In the genomic region with DNA sequence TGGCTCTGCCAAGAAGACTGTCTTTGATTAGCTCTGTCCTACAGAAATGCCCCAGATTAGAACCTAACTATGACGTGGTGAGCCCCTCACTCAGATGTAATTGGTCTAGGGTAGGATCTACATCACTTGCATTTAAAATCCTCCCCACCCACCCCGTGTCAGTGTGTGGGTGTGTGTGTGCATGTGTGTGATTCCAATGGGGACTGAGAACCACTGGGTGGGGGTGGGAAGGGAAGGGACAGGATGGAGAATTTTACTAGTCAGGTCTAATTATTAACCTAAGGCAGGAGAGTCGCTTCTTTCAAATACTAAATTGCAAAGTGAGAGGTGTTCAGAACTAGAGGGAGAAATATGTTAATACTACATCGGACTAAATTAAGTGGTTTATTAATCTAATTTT, we compare ENCODE assay signal across 1 cellular context.
A peak's percentile ranks its signal among the peaks of the same experiment; 100 is the strongest.
TF ChIP-seq lines count a peak whose summit lies in the region.

No MANE protein-coding gene starts in this region.

TF ChIP-seq in HEK293, 187 proteins besides CTCF, POLR2A, EP300 and RAD21 (continued from another document):
- TF ChIP-seq, protein P1, sequence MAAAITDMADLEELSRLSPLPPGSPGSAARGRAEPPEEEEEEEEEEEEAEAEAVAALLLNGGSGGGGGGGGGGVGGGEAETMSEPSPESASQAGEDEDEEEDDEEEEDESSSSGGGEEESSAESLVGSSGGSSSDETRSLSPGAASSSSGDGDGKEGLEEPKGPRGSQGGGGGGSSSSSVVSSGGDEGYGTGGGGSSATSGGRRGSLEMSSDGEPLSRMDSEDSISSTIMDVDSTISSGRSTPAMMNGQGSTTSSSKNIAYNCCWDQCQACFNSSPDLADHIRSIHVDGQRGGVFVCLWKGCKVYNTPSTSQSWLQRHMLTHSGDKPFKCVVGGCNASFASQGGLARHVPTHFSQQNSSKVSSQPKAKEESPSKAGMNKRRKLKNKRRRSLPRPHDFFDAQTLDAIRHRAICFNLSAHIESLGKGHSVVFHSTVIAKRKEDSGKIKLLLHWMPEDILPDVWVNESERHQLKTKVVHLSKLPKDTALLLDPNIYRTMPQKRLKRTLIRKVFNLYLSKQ (tag by site-specific recombination; IDR thresholded peaks at IDR 0.05; ENCODE audit: borderline replicate concordance), result no peak
- TF ChIP-seq ZFHX2 (tag by site-specific recombination; conservative IDR thresholded peaks at IDR 0.05), result peak; percentile 77
- TF ChIP-seq EGR2 (tag by site-specific recombination; IDR thresholded peaks at IDR 0.05; ENCODE audit: low read depth), result peak; percentile 74
- TF ChIP-seq ZNF658 (tag by site-specific recombination; IDR thresholded peaks at IDR 0.05), result no peak
- TF ChIP-seq ZNF558 (tag by site-specific recombination; IDR thresholded peaks at IDR 0.05), result no peak
- TF ChIP-seq ZNF404 (tag by site-specific recombination; IDR thresholded peaks at IDR 0.05), result no peak
- TF ChIP-seq KLF1 (tag by site-specific recombination; IDR thresholded peaks at IDR 0.05), result no peak
- no peak for TF ChIP-seq ZNF302 (tag by site-specific recombination; IDR thresholded peaks at IDR 0.05; ENCODE audit: low read depth)
